13 cellular contexts compared by ENCODE assay signal in genomic region chr17:63641678-63642077, GRCh38. TPM values are rescaled to one million over a fixed set of nuclear protein-coding genes. Genes with fewer than 3 reads are reported as not detected.
DNase-seq lines count a peak whose midpoint lies in the region; TF ChIP-seq lines count a peak whose summit lies in the region.
"Had no signal": no experiment of that assay in that cellular context is flagged by ENCODE, and none has a peak within 500 bp of the region (broad histone marks: within the 10 kb centered on the region; RNA-seq: fewer than 3 reads in every experiment).

No MANE protein-coding gene starts in this region.

- BruUV-seq in Caco-2 (replicated peaks; lab: Mats Ljungman, UMichigan), result no TSS peak

- peaks cover 2% of the 10 kb centered on the region for H4K20me1 ChIP-seq in smooth muscle cell (ENCODE audit: low read depth)

- no peak overlapping the region for H3K27ac ChIP-seq in endodermal cell (ENCODE audit: low read depth, low read length)
- no peak overlapping the region for H3K27ac ChIP-seq in RWPE1
- H3K27ac ChIP-seq in smooth muscle cell (ENCODE audit: low read depth), result no peak overlapping the region
- H3K27ac ChIP-seq: epithelial cell of prostate had no signal

- TF ChIP-seq CTCF in NB4 (IDR thresholded peaks at IDR 0.05; ENCODE audit: low read depth, low read length) (no peak), endodermal cell (conservative IDR thresholded peaks at IDR 0.05) (no peak), Caco-2 (IDR thresholded peaks at IDR 0.05; ENCODE audit: insufficient read depth in 1 of 2, low read depth in 1 of 2, low read length in 1 of 2, severe bottlenecking in 1 of 2, unreplicated experiment in 1 of 2) (no peak), RWPE1 (conservative IDR thresholded peaks at IDR 0.05; ENCODE audit: low read depth) (no peak), smooth muscle cell (IDR thresholded peaks at IDR 0.05; ENCODE audit: borderline replicate concordance, insufficient read depth, poor library complexity, severe bottlenecking) (no peak)

- no peaks in the 10 kb centered on the region for H3F3A ChIP-seq in smooth muscle cell (ENCODE audit: low read depth)

- no peak overlapping the region for H3K9ac ChIP-seq in endodermal cell (ENCODE audit: extremely low read depth, low read length, poor library complexity, severe bottlenecking)
- H3K9ac ChIP-seq in smooth muscle cell (ENCODE audit: low read depth), result no peak overlapping the region

- H3K9me3 Mint-ChIP-seq in endodermal cell (no peaks in the 10 kb centered on the region), Caco-2 (ENCODE audit: unreplicated experiment) (no peaks in the 10 kb centered on the region)

- H3K36me3 Mint-ChIP-seq in endodermal cell (ENCODE audit: low read depth), result peaks cover 5% of the 10 kb centered on the region
- peaks cover 4% of the 10 kb centered on the region for H3K36me3 Mint-ChIP-seq in Caco-2 (ENCODE audit: insufficient read depth, unreplicated experiment)

- H3K9me3 ChIP-seq in endodermal cell (ENCODE audit: control insufficient read depth, low read length) (no peaks in the 10 kb centered on the region), Caco-2 (no peaks in the 10 kb centered on the region), smooth muscle cell (replicated peaks; ENCODE audit: low read depth) (no peaks in the 10 kb centered on the region)
- H3K9me3 ChIP-seq: MG63 had no signal

- no peak overlapping the region for H3K4me2 ChIP-seq in smooth muscle cell

- WGBS in endodermal cell (ENCODE audit: insufficient coverage in 1 of 2, insufficient read length in 1 of 2), 2 experiments, result 85 to 87% methylated on average over 2 to 3 of the region's 3 CpGs
- 94% methylated on average over 3 of the region's 3 CpGs for WGBS in smooth muscle cell (ENCODE audit: low lambda C conversion rate)

- H3K4me1 ChIP-seq in endodermal cell (ENCODE audit: control insufficient read depth, insufficient read depth, low read length), result peaks cover 10% of the 10 kb centered on the region
- no peaks in the 10 kb centered on the region for H3K4me1 ChIP-seq in Caco-2
- no peaks in the 10 kb centered on the region for H3K4me1 ChIP-seq in smooth muscle cell (ENCODE audit: low read depth)

- TF ChIP-seq POLR2A in NB4 (IDR thresholded peaks at IDR 0.05; ENCODE audit: extremely low read depth, insufficient read length), result no peak

- H3K27me3 Mint-ChIP-seq in endodermal cell (ENCODE audit: insufficient read depth), result peaks cover 9% of the 10 kb centered on the region
- H3K27me3 Mint-ChIP-seq in Caco-2 (ENCODE audit: insufficient read depth, unreplicated experiment), result no peaks in the 10 kb centered on the region

- H3K79me2 ChIP-seq in smooth muscle cell (ENCODE audit: low read depth), result no peaks in the 10 kb centered on the region

- DNase-seq in AML-193 (lab: John Stamatoyannopoulos, UW), result peak; percentile 96 to 98
- DNase-seq in NB4 (ENCODE audit: low read depth), result peak; percentile 82
- DNase-seq in endodermal cell, result peak; percentile 40
- DNase-seq in mucosa of gallbladder (ENCODE audit: low spot score), result peak; percentile 48
- no peak for DNase-seq in Caco-2
- no peak for DNase-seq in stimulated activated CD4-positive, alpha-beta T cell treated with anti-CD3 and anti-CD28 coated beads, Interleukin-4, amount 100 ng/mL, for 24 hours
- DNase-seq in RWPE1 (ENCODE audit: low spot score), result no peak
- no peak for DNase-seq in smooth muscle cell (lab: John Stamatoyannopoulos, UW; ENCODE audit: unreplicated experiment)
- DNase-seq: activated CD4-positive, alpha-beta T cell treated with anti-CD3 and anti-CD28 coated beads for 1 hour; activated T-cell treated with anti-CD3 and anti-CD28 coated beads, Interleukin-2, amount 50 U/mL, for 1 hour; DMS 273 treated with DMSO at 0.1 percent for 48 hours; MG63 had no signal

- H3K36me3 ChIP-seq in endodermal cell (ENCODE audit: control insufficient read depth, insufficient read depth, low read length), result peaks cover 15% of the 10 kb centered on the region
- no peaks in the 10 kb centered on the region for H3K36me3 ChIP-seq in Caco-2 (ENCODE audit: control insufficient read depth, insufficient read depth, low read length)
- peaks cover 3% of the 10 kb centered on the region for H3K36me3 ChIP-seq in smooth muscle cell (ENCODE audit: low read depth)

- H3K27ac Mint-ChIP-seq in endodermal cell (no peak overlapping the region), Caco-2 (ENCODE audit: unreplicated experiment) (no peak overlapping the region)

- H3K4me3 Mint-ChIP-seq in endodermal cell (no peak overlapping the region), Caco-2 (ENCODE audit: unreplicated experiment) (no peak overlapping the region)

- H3K27me3 ChIP-seq in endodermal cell (ENCODE audit: control insufficient read depth, insufficient read depth, low read length, poor library complexity, severe bottlenecking) (peaks cover 33% of the 10 kb centered on the region), Caco-2 (replicated peaks; ENCODE audit: control insufficient read depth, insufficient read depth, low read length) (no peaks in the 10 kb centered on the region), smooth muscle cell (ENCODE audit: low read depth) (no peaks in the 10 kb centered on the region)
- H3K27me3 ChIP-seq: MG63 had no signal

- intact Hi-C loops in Caco-2 (cut with micrococcal nuclease; ENCODE audit: unreplicated experiment), result no loop called here

- H2AFZ ChIP-seq in smooth muscle cell (ENCODE audit: low read depth), result no peak overlapping the region

- no peak overlapping the region for H3K4me3 ChIP-seq in NB4 (ENCODE audit: low read depth, low read length)
- no peak overlapping the region for H3K4me3 ChIP-seq in endodermal cell (ENCODE audit: low read length)
- no peak overlapping the region for H3K4me3 ChIP-seq in Caco-2 (ENCODE audit: low read depth, low read length)
- no peak overlapping the region for H3K4me3 ChIP-seq in smooth muscle cell
- H3K4me3 ChIP-seq: MG63 had no signal

- CTCF ChIA-PET in Caco-2 (lab: Charles Lee), result no interaction called here
- CTCF ChIA-PET in RWPE1 (lab: Yijun Ruan, JAX), result no interaction called here

- POLR2A ChIA-PET in Caco-2 (lab: Charles Lee), result no interaction called here
- POLR2A ChIA-PET in RWPE1 (lab: Yijun Ruan, JAX; ENCODE audit: low non-redundant PET), result no interaction called here

- H3K4me1 Mint-ChIP-seq in endodermal cell (peaks cover 14% of the 10 kb centered on the region), Caco-2 (ENCODE audit: low read depth, unreplicated experiment) (no peaks in the 10 kb centered on the region)

RNA-seq across cellular contexts. Expression of gene MAP3K3, which starts 19.5 kb away (rescaled TPM):
- total RNA-seq in endodermal cell (10 to 100 TPM; 19.9 to 23.3 TPM), mucosa of gallbladder (39.5 TPM), Caco-2 (2022) (15.3 and 16.2 TPM in 2 replicates), smooth muscle cell (16.0 and 17.3 TPM in 2 replicates)
- 16.3 TPM for polyA plus RNA-seq in endodermal cell (2013, experiment 1 of 2)
- polyA plus RNA-seq in endodermal cell (2013, experiment 2 of 2), result 18.4 TPM
- 23.6 and 23.8 TPM in 2 replicates for polyA plus RNA-seq in smooth muscle cell

RNA-seq across cellular contexts. Expression of gene TACO1, which starts 41.0 kb away (rescaled TPM):
- 10 to 100 TPM; 19.6 to 20.3 TPM for total RNA-seq in endodermal cell
- polyA plus RNA-seq in endodermal cell (2013, experiment 1 of 2), result 17.6 TPM
- 21.2 TPM for polyA plus RNA-seq in endodermal cell (2013, experiment 2 of 2)
- total RNA-seq in mucosa of gallbladder, result 20.0 TPM
- total RNA-seq in Caco-2 (2022), result 27.9 and 29.1 TPM in 2 replicates
- total RNA-seq in smooth muscle cell, result 9.6 and 12.7 TPM in 2 replicates
- 25.1 and 32.3 TPM in 2 replicates for polyA plus RNA-seq in smooth muscle cell

RNA-seq across cellular contexts. Expression of gene LIMD2, which starts 58.2 kb away (rescaled TPM):
- total RNA-seq in endodermal cell (100 to 1,000 TPM in 1 of 2 donors, 10 to 100 TPM in 1; 97.5 to 111 TPM), mucosa of gallbladder (19.0 TPM), Caco-2 (2022) (4.1 and 5.1 TPM in 2 replicates), smooth muscle cell (40.7 and 47.9 TPM in 2 replicates)
- 119 TPM for polyA plus RNA-seq in endodermal cell (2013, experiment 1 of 2)
- polyA plus RNA-seq in endodermal cell (2013, experiment 2 of 2), result 115 TPM
- 110 and 124 TPM in 2 replicates for polyA plus RNA-seq in smooth muscle cell

Comparison
In these comparisons a context has a peak if more than half of its experiments do, and no peak if none do; other contexts are left out.
1. DNase-seq: peak in AML-193 (2 of 2), NB4 (single experiment), endodermal cell (single experiment) and mucosa of gallbladder (single experiment); none in Caco-2 (0 of 2), stimulated activated CD4-positive, alpha-beta T cell treated with anti-CD3 and anti-CD28 coated beads, Interleukin-4, amount 100 ng/mL, for 24 hours (single experiment), RWPE1 (single experiment) and smooth muscle cell (single experiment).